ENCODE assay signal across 25 cellular contexts in the genomic region with DNA sequence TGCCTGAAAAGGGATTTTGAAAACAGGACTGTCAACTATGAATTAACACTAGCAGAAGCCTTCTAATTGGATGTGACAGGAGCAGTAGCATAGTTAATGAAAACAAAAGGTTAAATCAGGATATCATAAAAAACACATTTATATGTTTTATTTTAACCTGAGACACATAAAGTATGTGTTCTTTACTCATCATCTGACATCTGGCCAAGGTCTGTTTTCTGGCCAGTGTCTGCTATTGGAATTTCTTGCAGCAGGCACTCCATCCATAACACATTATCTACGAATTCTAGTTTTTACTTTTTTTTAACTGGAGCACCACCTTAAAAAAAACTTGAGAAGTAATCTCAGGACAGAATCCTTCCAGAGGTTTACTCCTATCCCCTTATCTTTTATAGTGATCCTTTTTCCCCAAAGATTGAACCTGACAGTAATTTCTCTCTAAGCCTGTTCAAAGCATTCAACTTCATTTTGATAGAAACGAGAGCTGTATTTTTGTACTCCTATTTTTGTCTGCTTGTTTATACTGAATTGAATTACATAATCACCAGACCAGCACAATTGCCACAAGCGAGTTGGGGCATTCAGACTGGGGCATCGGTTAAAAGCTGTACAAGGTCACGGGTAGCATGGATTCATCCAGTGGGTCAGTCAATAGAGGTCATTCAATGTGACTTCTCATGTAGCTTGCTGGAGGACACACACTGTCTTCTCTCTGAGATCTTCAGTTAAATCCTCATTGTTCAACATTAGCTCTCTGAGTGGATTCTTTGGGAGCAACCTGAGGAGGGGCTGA.
"Had no signal": no experiment of that assay in that cellular context is flagged by ENCODE, and none has a peak within 500 bp of the region (broad histone marks: within the 10 kb centered on the region; RNA-seq: fewer than 3 reads in every experiment).

No MANE protein-coding gene starts in this region.

- H3K36me3 ChIP-seq: Peyer's patch, SJCRH30 had no signal

- H3K27ac ChIP-seq: Peyer's patch, RWPE1, SJCRH30 had no signal

- DNase-seq: activated B cell treated with CpG ODN at 0.5 μM for 24 hours; activated CD4-positive, alpha-beta memory T cell treated with anti-CD3 and anti-CD28 coated beads for 36 hours; activated CD4-positive, alpha-beta T cell treated with anti-CD3 and anti-CD28 coated beads for 1 hour; activated CD4-positive, alpha-beta T cell treated with anti-CD3 and anti-CD28 coated beads, Interleukin-2, amount 10 ng/mL, durations not matched to agents 7 days and 5 days; activated CD8-positive, alpha-beta memory T cell treated with anti-CD3 and anti-CD28 coated beads for 24 hours; activated effector memory CD4-positive, alpha-beta T cell treated with anti-CD3 and anti-CD28 coated beads, Interleukin-2, amount 50 U/mL, for 16 hours; activated naive CD4-positive, alpha-beta T cell treated with Interleukin-2 at 50 U/mL for 16 hours; activated naive CD8-positive, alpha-beta T cell treated with anti-CD3 and anti-CD28 coated beads, Interleukin-2, amount 50 U/mL, for 24 hours; activated T-cell treated with anti-CD3 and anti-CD28 coated beads, Interleukin-2, amount 50 U/mL, for 4 hours; anterior cingulate cortex; Kasumi-1; NCI-H1105 treated with DMSO at 0.1 percent for 48 hours; NCI-H1436 treated with DMSO at 0.1 percent for 48 hours; NCI-H187 treated with DMSO at 0.1 percent for 48 hours; NCI-H2081 treated with DMSO at 0.1 percent for 48 hours; NCI-H446; NCI-H524; Peyer's patch; Right ventricle myocardium superior; SJCRH30; T-helper 17 cell; T-helper 9 cell had no signal

- ATAC-seq: activated naive CD4-positive, alpha-beta T cell treated with anti-CD3 and anti-CD28 coated beads, Interleukin-2, amount 50 U/mL, for 72 hours; activated naive CD8-positive, alpha-beta T cell treated with anti-CD3 and anti-CD28 coated beads, Interleukin-2, amount 50 U/mL, for 24 hours; activated T-cell treated with anti-CD3 and anti-CD28 coated beads, Interleukin-2, amount 50 U/mL, for 4 hours; K562; T-helper 17 cell had no signal

- H3K27me3 ChIP-seq: Peyer's patch, SJCRH30 had no signal

- H3K4me1 ChIP-seq: Peyer's patch, SJCRH30 had no signal

- H3K4me3 ChIP-seq: K562, Peyer's patch, SJCRH30 had no signal

- H3K9me3 ChIP-seq: Peyer's patch, SJCRH30 had no signal
